ENCODE assay signal across 7 cellular contexts in the genomic region with DNA sequence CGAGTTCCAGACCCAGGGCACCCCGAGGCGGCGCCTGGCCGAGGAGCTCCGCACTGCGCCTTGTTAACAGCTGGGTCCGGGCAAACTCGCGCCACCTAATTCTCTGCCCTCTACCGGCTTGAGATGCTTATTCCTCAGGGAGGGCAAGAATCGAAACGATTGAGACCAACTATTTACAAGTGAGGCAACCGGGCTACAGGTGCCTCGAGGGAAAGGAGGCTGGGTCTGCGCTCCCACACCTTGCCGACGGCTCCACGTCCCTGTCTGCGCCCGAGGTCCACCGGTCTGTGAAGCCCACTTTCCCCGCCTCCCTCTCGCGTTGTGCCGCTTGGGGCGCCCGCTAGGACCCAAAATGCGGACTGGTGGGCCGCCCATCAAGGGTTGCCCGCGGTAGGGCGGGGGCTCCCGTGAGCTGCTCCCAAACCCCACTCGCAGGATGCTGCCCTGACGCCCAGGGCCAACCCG. TPM values are rescaled to one million over a fixed set of nuclear protein-coding genes. Genes with fewer than 3 reads are reported as not detected.
DNase-seq lines count a peak whose midpoint lies in the region; ATAC-seq lines count a peak whose summit lies in the region.

No MANE protein-coding gene starts in this region.

- DNase-seq in NCI-H2107 treated with DMSO at 0.1 percent for 48 hours (lab: John Stamatoyannopoulos, UW; ENCODE audit: unreplicated experiment) (peak; percentile 15), ecto neural progenitor cell (ENCODE audit: low spot score) (peak; percentile 82), lung microvascular endothelial cell (ENCODE audit: low read depth in 2 of 2) (peak; percentile 52)
- peak; percentile 30 to 33 for DNase-seq in activated CD4-positive, alpha-beta T cell treated with anti-CD3 and anti-CD28 coated beads, Interleukin-2, amount 50 U/mL, for 4 hours
- DNase-seq in stimulated activated CD8-positive, alpha-beta memory T cell treated with anti-CD3 and anti-CD28 coated beads, Interleukin-15, amount 100 ng/mL, for 1 hour (ENCODE audit: low read depth) = peak; percentile 24

- peak; percentile 58 for ATAC-seq in GM18498 (IDR thresholded peaks at IDR 0.05; ENCODE audit: unreplicated experiment)
- ATAC-seq in HG02623 (IDR thresholded peaks at IDR 0.05; ENCODE audit: unreplicated experiment) = peak; percentile 39

RNA-seq across cellular contexts. Expression of gene AKR1B1, which starts 0.5 kb away (rescaled TPM):
- total RNA-seq in lung microvascular endothelial cell = 12.3 and 50.6 TPM in 2 replicates

Comparison
In these comparisons a context has a peak if more than half of its experiments do, and no peak if none do; other contexts are left out.
1. Peak in every context shown above with its lines: DNase-seq and ATAC-seq.
2. DNase-seq: peak in every context shown above with its lines; median percentile 82 in ecto neural progenitor cell; 52 in lung microvascular endothelial cell; 32 in activated CD4-positive, alpha-beta T cell treated with anti-CD3 and anti-CD28 coated beads, Interleukin-2, amount 50 U/mL, for 4 hours; 24 in stimulated activated CD8-positive, alpha-beta memory T cell treated with anti-CD3 and anti-CD28 coated beads, Interleukin-15, amount 100 ng/mL, for 1 hour; 15 in NCI-H2107 treated with DMSO at 0.1 percent for 48 hours.